29 cellular contexts compared by ENCODE assay signal in the genomic region with DNA sequence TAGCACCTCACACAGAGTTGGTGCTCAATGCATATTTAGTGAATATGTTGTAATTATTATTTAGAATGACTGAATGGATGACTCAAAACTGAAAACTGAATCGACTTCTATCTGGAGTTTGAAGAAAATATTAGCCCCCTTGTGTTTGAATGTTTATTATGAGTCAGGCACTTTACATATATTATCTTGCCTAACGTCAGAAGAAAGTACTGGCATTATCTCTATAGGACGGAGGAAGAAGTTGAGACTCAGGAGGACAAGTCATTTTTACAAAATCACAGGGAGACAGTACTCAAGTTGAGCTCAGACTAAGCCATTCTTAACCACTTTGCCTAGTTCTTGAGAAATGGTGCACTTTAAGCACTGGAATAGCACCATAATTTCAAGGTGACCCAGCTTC.
"Had no signal": no experiment of that assay in that cellular context is flagged by ENCODE, and none has a peak within 500 bp of the region (broad histone marks: within the 10 kb centered on the region; RNA-seq: fewer than 3 reads in every experiment).

No MANE protein-coding gene starts in this region.

- DNase-seq: hypothalamus; immature natural killer cell; kidney; left colon; left lung; lower lobe of right lung; mammary epithelial cell; mesenchymal stem cell; naive thymus-derived CD8-positive, alpha-beta T cell; occipital lobe; right lobe of liver; stimulated activated CD4-positive, alpha-beta T cell treated with anti-CD3 and anti-CD28 coated beads, Interleukin-1b, Interleukin-23, amount 100 ng/mL, for 48 hours; stimulated activated CD4-positive, alpha-beta T cell treated with anti-CD3 and anti-CD28 coated beads, Interleukin-2, amount 100 ng/mL, for 48 hours; stimulated activated CD4-positive, alpha-beta T cell treated with anti-CD3 and anti-CD28 coated beads, Interleukin-4, amount 100 ng/mL, for 4 hours; stimulated activated CD8-positive, alpha-beta memory T cell treated with anti-CD3 and anti-CD28 coated beads, Interleukin-4, amount 100 ng/mL, for 48 hours; stimulated activated naive CD4-positive, alpha-beta T cell treated with Interleukin-2 at 50 U/mL for 16 hours; stimulated activated naive CD8-positive, alpha-beta T cell treated with anti-CD3 and anti-CD28 coated beads, Interleukin-15, amount 100 ng/mL, for 72 hours; testis; transverse colon; upper lobe of right lung had no signal

- H3K4me2 ChIP-seq: neural progenitor cell, smooth muscle cell had no signal

- ATAC-seq: left colon; left lung; lower lobe of right lung; naive thymus-derived CD8-positive, alpha-beta T cell; right lobe of liver; stimulated activated memory B cell treated with anti-CD40 and anti-IgM and Interleukin-4, amounts not matched to agents 10 μg/mL and 1 μg/mL and 100 μg/mL, for 72 hours; stimulated activated naive CD8-positive, alpha-beta T cell treated with anti-CD3 and anti-CD28 coated beads, Interleukin-15, amount 100 ng/mL, for 72 hours; upper lobe of right lung had no signal

- H3K27ac ChIP-seq: left lung, lower lobe of right lung, neural progenitor cell, neutrophil, parathyroid adenoma, right atrium auricular region, right lobe of liver, testis, thyroid gland, transverse colon, upper lobe of right lung had no signal

- H3K9me3 ChIP-seq: lower lobe of right lung, neutrophil, right atrium auricular region, right lobe of liver, testis, thyroid gland, transverse colon, upper lobe of right lung had no signal

- H3K4me1 ChIP-seq: left lung, lower lobe of right lung, neural progenitor cell, parathyroid adenoma, right atrium auricular region, right lobe of liver, testis, thyroid gland, transverse colon, upper lobe of right lung had no signal

- FAIRE-seq: islet of Langerhans, kidney, urothelium cell line had no signal

- H2AFZ ChIP-seq: parathyroid adenoma had no signal

- H3K79me2 ChIP-seq: parathyroid adenoma had no signal

- H3K4me3 ChIP-seq: left lung, lower lobe of right lung, neural progenitor cell, right atrium auricular region, right lobe of liver, smooth muscle cell, testis, thyroid gland, transverse colon, upper lobe of right lung had no signal

- H3K27me3 ChIP-seq: left lung, neural progenitor cell, neutrophil, right atrium auricular region, right lobe of liver, testis, thyroid gland, transverse colon, upper lobe of right lung had no signal

- H3K36me3 ChIP-seq: left lung, lower lobe of right lung, neural progenitor cell, neutrophil, right atrium auricular region, right lobe of liver, thyroid gland, transverse colon, upper lobe of right lung had no signal

- H3K9ac ChIP-seq: neural progenitor cell, parathyroid adenoma had no signal
